ENCODE assay signal across 9 cellular contexts in the genomic region with DNA sequence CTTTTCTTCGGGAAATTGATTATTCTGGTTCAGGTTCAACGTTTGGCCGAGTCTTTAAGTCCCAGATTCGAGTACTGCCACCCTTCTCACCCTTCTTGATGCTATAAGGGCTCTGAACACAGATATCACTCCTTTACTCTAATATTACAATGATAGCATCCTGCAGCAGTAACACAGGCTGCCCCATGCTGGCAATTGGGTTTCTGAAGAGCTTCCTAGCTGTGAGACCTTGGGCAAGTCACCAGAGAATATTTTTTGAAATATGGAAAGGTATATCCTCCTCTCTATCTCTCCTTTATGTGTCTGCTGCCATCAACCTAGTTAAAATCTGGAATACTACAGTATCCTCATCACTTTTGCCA. TPM values are rescaled to one million over a fixed set of nuclear protein-coding genes. Genes with fewer than 3 reads are reported as not detected.
DNase-seq lines count a peak whose midpoint lies in the region; ATAC-seq, FAIRE-seq and TF ChIP-seq lines count a peak whose summit lies in the region.
"Had no signal": no experiment of that assay in that cellular context is flagged by ENCODE, and none has a peak within 500 bp of the region (broad histone marks: within the 10 kb centered on the region; RNA-seq: fewer than 3 reads in every experiment).

No MANE protein-coding gene starts in this region.

- ATAC-seq in GM21825 (IDR thresholded peaks at IDR 0.05; ENCODE audit: unreplicated experiment): peak; percentile 31

- intact Hi-C loops in OCI-LY7 (cut with micrococcal nuclease; ENCODE audit: unreplicated experiment): loop anchor here (2.0 kb wide), 1 partner anchor 191 kb away; the partner anchor contains the start of gene AMER1

- peak overlapping the region; percentile 91 for H3K4me3 Mint-ChIP-seq in type B pancreatic cell

- no peak overlapping the region for H3K27ac ChIP-seq in OCI-LY7 (ENCODE audit: low read depth, low read length, poor library complexity, severe bottlenecking)

- no peaks in the 10 kb centered on the region for H3K79me2 ChIP-seq in OCI-LY7 (ENCODE audit: insufficient read depth, low read depth, low read length)

- no peaks in the 10 kb centered on the region for H3K27me3 Mint-ChIP-seq in type B pancreatic cell

- no peaks in the 10 kb centered on the region for H4K20me1 ChIP-seq in OCI-LY7 (ENCODE audit: insufficient read depth, low read length)

- peak overlapping the region; percentile 96 for H2AFZ ChIP-seq in OCI-LY7 (ENCODE audit: low read length)

- H3K4me1 ChIP-seq in OCI-LY7 (ENCODE audit: insufficient read depth, low read length, poor library complexity, severe bottlenecking): no peaks in the 10 kb centered on the region

- H3K9me2 ChIP-seq in OCI-LY7 (ENCODE audit: insufficient read depth, low read length): no peaks in the 10 kb centered on the region

- H3K4me1 Mint-ChIP-seq in type B pancreatic cell (ENCODE audit: unreplicated experiment): no peaks in the 10 kb centered on the region

- DNase-seq in OCI-LY7 (ENCODE audit: low spot score) (no peak), type B pancreatic cell (ENCODE audit: extremely low spot score, unreplicated experiment) (no peak), UCSD-AML1 (lab: John Stamatoyannopoulos, UW; ENCODE audit: unreplicated experiment) (no peak), NCI-H2227 treated with DMSO at 0.1 percent for 48 hours (lab: John Stamatoyannopoulos, UW) (no peak), GOT3 (lab: John Stamatoyannopoulos, UW) (no peak)
- DNase-seq: IMR-90 had no signal

- no peaks in the 10 kb centered on the region for H3K9me3 ChIP-seq in OCI-LY7 (ENCODE audit: low read length)

- H3K9me3 Mint-ChIP-seq in type B pancreatic cell: no peaks in the 10 kb centered on the region

- no TSS peak for BruUV-seq in OCI-LY7 (replicated peaks; lab: Mats Ljungman, UMichigan)

- TF ChIP-seq CTCF in GM12875 (IDR thresholded peaks at IDR 0.05; ENCODE audit: borderline replicate concordance, insufficient read depth, low read depth, low read length): no peak
- TF ChIP-seq CTCF in OCI-LY7 (conservative IDR thresholded peaks at IDR 0.05; ENCODE audit: low read length): no peak
- TF ChIP-seq CTCF in type B pancreatic cell (conservative IDR thresholded peaks at IDR 0.05): no peak

- POLR2A ChIA-PET in OCI-LY7 (lab: Charles Lee): interaction anchor here (0.6 to 1.0 kb wide), 2 partner anchors 32 to 390 kb away, joined by 3 read pairs; no protein-coding TSS in a partner anchor

- CTCF ChIA-PET in OCI-LY7 (lab: Charles Lee; ENCODE audit: unreplicated experiment): interaction anchor here (0.7 kb wide), 1 partner anchor 68 kb away, joined by 3 read pairs; no protein-coding TSS in a partner anchor

- no peaks in the 10 kb centered on the region for H3K36me3 ChIP-seq in OCI-LY7 (ENCODE audit: insufficient read depth, low read length)

- H3K27ac Mint-ChIP-seq in type B pancreatic cell: peak overlapping the region; percentile 67

- FAIRE-seq in islet of Langerhans (lab: Jason Lieb, UNC): peak; percentile 72

- no peaks in the 10 kb centered on the region for H3K36me3 Mint-ChIP-seq in type B pancreatic cell

- peak overlapping the region; percentile 76 for H3K4me2 ChIP-seq in OCI-LY7 (ENCODE audit: low read length)

- H3K4me3 ChIP-seq in GM12875 (ENCODE audit: low read depth, low read length): peak overlapping the region; percentile 82
- H3K4me3 ChIP-seq in OCI-LY7 (ENCODE audit: low read depth, low read length, poor library complexity, severe bottlenecking): peak overlapping the region; percentile 77

RNA-seq across cellular contexts. Expression of gene MTMR8, which starts 0.3 kb away (rescaled TPM):
- 4.1 and 8.5 TPM in 2 replicates for total RNA-seq in OCI-LY7 (2014; rRNA removed; shearing (Covaris generic))
- total RNA-seq in OCI-LY7 (2022) (5.9 and 6.4 TPM in 2 replicates), type B pancreatic cell (ENCODE audit: low replicate concordance) (1.7 and 3.2 TPM in 2 replicates)
- total RNA-seq: IMR-90 had no signal
